ENCODE assay signal across 12 cellular contexts in the genomic region with DNA sequence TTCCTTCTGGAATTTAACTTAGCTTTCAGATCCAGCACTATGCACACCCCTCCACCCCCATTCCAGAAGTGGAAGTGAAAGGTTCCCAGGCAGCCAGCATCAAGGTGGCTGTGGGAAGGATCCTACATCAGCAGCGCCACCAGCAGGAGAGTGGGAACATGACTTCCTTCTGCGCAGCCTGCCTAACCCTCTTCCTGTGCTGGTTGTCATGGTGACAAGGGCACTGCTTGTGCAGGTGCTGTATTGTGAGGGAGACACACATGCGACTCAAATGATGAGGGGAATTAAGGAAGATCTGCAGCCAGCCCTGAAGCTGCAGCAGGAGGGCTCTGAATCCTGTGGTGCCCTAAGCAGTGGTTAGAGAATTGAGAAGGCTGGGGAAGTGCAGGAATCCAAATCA.
DNase-seq lines count a peak whose midpoint lies in the region; ATAC-seq and TF ChIP-seq lines count a peak whose summit lies in the region.
"Had no signal": no experiment of that assay in that cellular context is flagged by ENCODE, and none has a peak within 500 bp of the region (broad histone marks: within the 10 kb centered on the region; RNA-seq: fewer than 3 reads in every experiment).

No MANE protein-coding gene starts in this region.

- H3K9me3 ChIP-seq in OCI-LY3 (ENCODE audit: insufficient read depth, low read length) (no peaks in the 10 kb centered on the region), spleen (no peaks in the 10 kb centered on the region)
- H3K9me3 ChIP-seq: suprapubic skin had no signal

- no peak overlapping the region for H3K9ac ChIP-seq in OCI-LY3 (ENCODE audit: low read length)

- peak overlapping the region; percentile 46 for H3K4me2 ChIP-seq in OCI-LY3 (ENCODE audit: low read length)

- H3K4me1 ChIP-seq in OCI-LY3 (ENCODE audit: low read length) (peaks cover 43% of the 10 kb centered on the region), spleen (no peaks in the 10 kb centered on the region)
- H3K4me1 ChIP-seq: suprapubic skin had no signal

- intact Hi-C loops in spleen (cut with DNase I; ENCODE audit: low total_unique reads) = no loop called here

- TF ChIP-seq POLR2A in spleen (IDR thresholded peaks at IDR 0.05) = no peak
- no peak for TF ChIP-seq POLR2A in erythroblast (IDR thresholded peaks at IDR 0.05; ENCODE audit: low read length)

- H3K4me3 ChIP-seq in AG04449 (ENCODE audit: low read depth, low read length) (no peak overlapping the region), OCI-LY3 (ENCODE audit: low read length) (no peak overlapping the region), spleen (no peak overlapping the region)
- H3K4me3 ChIP-seq: suprapubic skin had no signal

- CTCF ChIA-PET in AG04449 (lab: Yijun Ruan, JAX) = interaction anchor here (1.2 to 1.3 kb wide), 2 partner anchors 9 to 907 kb away, joined by 3 to 4 read pairs; no protein-coding TSS in a partner anchor

- no peaks in the 10 kb centered on the region for H3K27me3 ChIP-seq in OCI-LY3 (ENCODE audit: low read depth, low read length)
- no peaks in the 10 kb centered on the region for H3K27me3 ChIP-seq in spleen (replicated peaks in 1 of 7)
- H3K27me3 ChIP-seq: suprapubic skin had no signal

- POLR2A ChIA-PET in AG04449 (lab: Yijun Ruan, JAX) = no interaction called here

- H3K36me3 ChIP-seq in OCI-LY3 (replicated peaks; ENCODE audit: low read depth, low read length) (peaks cover 4% of the 10 kb centered on the region), spleen (no peaks in the 10 kb centered on the region)
- H3K36me3 ChIP-seq: suprapubic skin had no signal

- 0 out of 2 replicates have a peak overlapping the region, but pooled peaks have one; percentile 57 for H2AFZ ChIP-seq in OCI-LY3 (ENCODE audit: low read depth, low read length)

- DNase-seq in AG04449 (ENCODE audit: low read depth, low spot score) (no peak), HT-29 (ENCODE audit: low spot score) (peak; percentile 69), iPS DF 4.7 (ENCODE audit: extremely low read depth, low spot score) (peak; percentile 96), spleen (no peak), SIG-M5 treated with dmso at 0.1 percent for 504 hours (lab: John Stamatoyannopoulos, UW; ENCODE audit: unreplicated experiment) (no peak), erythroblast (lab: John Stamatoyannopoulos, UW) (no peak)
- DNase-seq: activated CD8-positive, alpha-beta memory T cell treated with anti-CD3 and anti-CD28 coated beads, Interleukin-2, amount 10 ng/mL, durations not matched to agents 7 days and 5 days; CD4-positive, alpha-beta T cell; kidney glomerular epithelial cell had no signal

- H3K27ac ChIP-seq in OCI-LY3 (ENCODE audit: low read length) (no peak overlapping the region), spleen (no peak overlapping the region)
- H3K27ac ChIP-seq: suprapubic skin had no signal

- H4K20me1 ChIP-seq in OCI-LY3 (ENCODE audit: insufficient read depth, low read length) = no peaks in the 10 kb centered on the region

- WGBS in spleen, 5 donors = 18 to 26% (median 20%) methylated on average over 2 to 3 of the region's 3 CpGs

- TF ChIP-seq CTCF in AG04449 (IDR thresholded peaks at IDR 0.05; ENCODE audit: insufficient read depth, low read length, missing control alignments) = peak; percentile 33
- TF ChIP-seq CTCF in OCI-LY3 (IDR thresholded peaks at IDR 0.05; ENCODE audit: low read depth, low read length) = peak; percentile 87
- TF ChIP-seq CTCF in spleen (IDR thresholded peaks at IDR 0.05 in 8 of 11, conservative IDR thresholded peaks at IDR 0.05 in 3 of 11) = peak in 4 of 11 experiments; percentile 11 to 19 (median 14)

- ATAC-seq in HG03442 (IDR thresholded peaks at IDR 0.05; ENCODE audit: unreplicated experiment) = no peak
- ATAC-seq: activated CD8-positive, alpha-beta memory T cell treated with anti-CD3 and anti-CD28 coated beads, Interleukin-2, amount 10 ng/mL, durations not matched to agents 7 days and 5 days had no signal

- H3K79me2 ChIP-seq in OCI-LY3 (ENCODE audit: low read length) = no peaks in the 10 kb centered on the region

Comparison
In these comparisons a context has a peak if more than half of its experiments do, and no peak if none do; other contexts are left out.
1. DNase-seq: peak in HT-29 (single experiment) and iPS DF 4.7 (single experiment); none in AG04449 (single experiment), spleen (single experiment), SIG-M5 treated with dmso at 0.1 percent for 504 hours (single experiment) and erythroblast (0 of 2).